In the genomic region with DNA sequence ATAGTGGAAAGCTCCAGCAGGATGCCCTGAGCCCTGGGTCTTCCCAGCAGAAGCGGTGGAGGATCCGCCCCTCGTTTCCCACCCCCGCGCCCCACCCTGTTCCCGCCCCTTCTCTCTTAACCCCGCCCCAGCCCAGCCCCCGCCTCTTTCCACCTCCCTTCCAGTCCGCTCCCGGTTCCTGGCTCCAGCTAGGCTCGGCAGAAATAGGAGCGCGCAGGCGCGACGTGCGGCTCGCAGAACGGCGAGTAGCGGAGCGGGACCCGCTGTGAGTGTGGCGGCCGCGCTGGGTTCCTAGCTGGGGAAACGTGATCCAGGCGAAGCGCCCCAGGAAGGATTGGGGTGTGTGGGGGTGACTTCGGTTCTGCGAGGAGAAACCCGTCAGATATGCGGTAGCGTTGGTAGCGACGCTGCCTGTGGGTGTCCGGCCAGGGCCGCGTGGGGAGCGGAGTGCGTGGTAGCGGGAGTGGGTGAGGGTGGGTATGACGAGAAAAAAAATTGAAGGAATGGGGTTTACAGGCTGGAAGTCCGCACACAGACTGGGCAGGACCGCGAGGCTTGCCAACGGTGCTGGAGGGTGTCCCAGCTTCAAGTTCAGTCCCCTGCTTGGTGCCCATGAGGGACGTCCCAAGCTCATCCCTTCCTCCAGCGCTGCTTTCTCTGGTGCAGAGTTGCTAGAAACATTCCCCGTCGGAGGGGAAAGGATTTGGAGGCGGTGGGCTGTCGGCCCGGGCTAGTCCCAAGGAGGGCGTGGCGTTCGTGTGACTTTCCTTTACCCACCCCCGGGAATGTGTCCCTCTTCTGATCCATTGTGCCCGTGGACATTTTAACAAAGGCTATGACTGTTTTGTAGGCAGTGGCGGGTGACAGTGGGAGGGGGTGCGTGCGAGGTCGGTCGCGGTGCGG, we compare ENCODE assay signal across 8 cellular contexts. TPM values are rescaled to one million over a fixed set of nuclear protein-coding genes. Genes with fewer than 3 reads are reported as not detected.
DNase-seq lines count a peak whose midpoint lies in the region; ATAC-seq and TF ChIP-seq lines count a peak whose summit lies in the region.

A gene (plus strand): TSS at position 234 of the 903 bp plus-strand sequence. CDS start 56,886 bp downstream, outside the sequence.

- intact Hi-C loops in heart right ventricle (cut with DNase I), result loop anchor here in 1 of 10 donors (10.0 kb wide), 1 partner anchor 75 kb away; no protein-coding TSS in a partner anchor

- H3K27me3 ChIP-seq in heart right ventricle, result peaks cover 0 to 36% (median 0%) of the 10 kb centered on the region in 7 donors

- peak within 1 kb of the TSS; percentile 55 to 78 (median 70) for H3K4me3 ChIP-seq in heart right ventricle

- no peak for TF ChIP-seq CTCF in heart right ventricle (IDR thresholded peaks at IDR 0.05)

- H3K36me3 ChIP-seq in heart right ventricle, result no peaks in the 10 kb centered on the region

- H3K27ac ChIP-seq in angular gyrus (ENCODE audit: low read depth, low read length) (peak within 1 kb of the TSS; percentile 90), heart right ventricle (peak within 1 kb of the TSS; percentile 78 to 92 (median 88))

- ATAC-seq in heart right ventricle (peak; percentile 94 to 98 (median 96)), HG03521 (IDR thresholded peaks at IDR 0.05; ENCODE audit: unreplicated experiment) (no peak), GM18517 (IDR thresholded peaks at IDR 0.05; ENCODE audit: unreplicated experiment) (no peak)

- 0% methylated on average over 48 to 63 of the region's 66 CpGs for WGBS in heart right ventricle, 2 donors

- no peaks in the 10 kb centered on the region for H3K9me3 ChIP-seq in heart right ventricle

- H3K4me1 ChIP-seq in heart right ventricle, result peaks cover 0 to 19% (median 4%) of the 10 kb centered on the region in 9 donors

- DNase-seq in ELF-1 (ENCODE audit: low read depth, low spot score), result peak; percentile 86
- peak; percentile 2 for DNase-seq in NCI-H2081 treated with DMSO at 0.1 percent for 48 hours (lab: John Stamatoyannopoulos, UW)
- DNase-seq in heart right ventricle, result peak; percentile 79 to 81
- DNase-seq in nucleus accumbens (lab: John Stamatoyannopoulos, UW), result peak; percentile 3 to 88 (median 72)
- DNase-seq in NK-92 treated with Interleukin-12 subunit alpha and Interleukin-12 subunit beta, amount 100 ng/mL, for 24 hours (lab: John Stamatoyannopoulos, UW), result no peak

RNA-seq across cellular contexts. Expression of the gene that starts here (rescaled TPM):
- 10 to 100 TPM in 7 of 10 donors, 1 to 10 TPM in 3; 8.8 to 15.9 (median 11.2) TPM for total RNA-seq in heart right ventricle
- 1 to 10 TPM; 3.0 to 4.0 TPM for polyA plus RNA-seq in heart right ventricle

Comparison
In these comparisons a context has a peak if more than half of its experiments do, and no peak if none do; other contexts are left out.
1. ATAC-seq: peak in heart right ventricle (8 of 8); none in HG03521 (single experiment) and GM18517 (single experiment).